Comparison of ENCODE assay signal across 8 cellular contexts in genomic region chr11:66316849-66317251, GRCh38. TPM values are rescaled to one million over a fixed set of nuclear protein-coding genes. Genes with fewer than 3 reads are reported as not detected.
DNase-seq lines count a peak whose midpoint lies in the region; ATAC-seq and TF ChIP-seq lines count a peak whose summit lies in the region.

A gene with protein sequence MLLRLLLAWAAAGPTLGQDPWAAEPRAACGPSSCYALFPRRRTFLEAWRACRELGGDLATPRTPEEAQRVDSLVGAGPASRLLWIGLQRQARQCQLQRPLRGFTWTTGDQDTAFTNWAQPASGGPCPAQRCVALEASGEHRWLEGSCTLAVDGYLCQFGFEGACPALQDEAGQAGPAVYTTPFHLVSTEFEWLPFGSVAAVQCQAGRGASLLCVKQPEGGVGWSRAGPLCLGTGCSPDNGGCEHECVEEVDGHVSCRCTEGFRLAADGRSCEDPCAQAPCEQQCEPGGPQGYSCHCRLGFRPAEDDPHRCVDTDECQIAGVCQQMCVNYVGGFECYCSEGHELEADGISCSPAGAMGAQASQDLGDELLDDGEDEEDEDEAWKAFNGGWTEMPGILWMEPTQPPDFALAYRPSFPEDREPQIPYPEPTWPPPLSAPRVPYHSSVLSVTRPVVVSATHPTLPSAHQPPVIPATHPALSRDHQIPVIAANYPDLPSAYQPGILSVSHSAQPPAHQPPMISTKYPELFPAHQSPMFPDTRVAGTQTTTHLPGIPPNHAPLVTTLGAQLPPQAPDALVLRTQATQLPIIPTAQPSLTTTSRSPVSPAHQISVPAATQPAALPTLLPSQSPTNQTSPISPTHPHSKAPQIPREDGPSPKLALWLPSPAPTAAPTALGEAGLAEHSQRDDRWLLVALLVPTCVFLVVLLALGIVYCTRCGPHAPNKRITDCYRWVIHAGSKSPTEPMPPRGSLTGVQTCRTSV (minus strand): TSS chr11:66317044. CDS start chr11:66317027, 17 bp downstream.

- H3K4me2 ChIP-seq in BLaER1, result peak within 1 kb of the TSS; percentile 98
- no peak within 1 kb of the TSS for H3K4me2 ChIP-seq in PC-9

- POLR2A ChIA-PET in PC-9 (lab: Charles Lee; ENCODE audit: unreplicated experiment), result no interaction called here

- intact Hi-C loops in PC-9 (cut with micrococcal nuclease; ENCODE audit: unreplicated experiment), result no loop called here

- TF ChIP-seq CTCF in RWPE2 (IDR thresholded peaks at IDR 0.05; ENCODE audit: poor library complexity, severe bottlenecking) (no peak), omental fat pad (IDR thresholded peaks at IDR 0.05) (no peak), PC-9 (conservative IDR thresholded peaks at IDR 0.05) (no peak)

- ATAC-seq in RWPE2 (ENCODE audit: low read depth) (no peak), omental fat pad (ENCODE audit: low FRiP score) (no peak), GM21619 (IDR thresholded peaks at IDR 0.05; ENCODE audit: unreplicated experiment) (no peak)

- DNase-seq in RWPE2 (ENCODE audit: low spot score), result no peak
- peak; percentile 74 for DNase-seq in fibroblast of peridontal ligament (ENCODE audit: extremely low read depth)
- no peak for DNase-seq in omental fat pad (ENCODE audit: low spot score)
- no peak for DNase-seq in PC-9
- DNase-seq in NCI-H2081 (lab: John Stamatoyannopoulos, UW), result no peak
- DNase-seq in NCI-H2196 (lab: John Stamatoyannopoulos, UW; ENCODE audit: unreplicated experiment), result no peak

- no peaks in the 10 kb centered on the region for H3K79me2 ChIP-seq in PC-9 (ENCODE audit: low read depth)

- H3K9me3 ChIP-seq in BLaER1 (peaks cover 11% of the 10 kb centered on the region; the same call in 1 of the 2 replicates), RWPE2 (ENCODE audit: severe bottlenecking) (peaks cover 3% of the 10 kb centered on the region), PC-9 (ENCODE audit: insufficient read depth, low read depth) (peaks cover 13% of the 10 kb centered on the region; the same call in 1 of the 2 replicates)

- no peaks in the 10 kb centered on the region for H3K9me2 ChIP-seq in PC-9 (ENCODE audit: insufficient read depth)

- H3K4me3 ChIP-seq in BLaER1, result peak within 1 kb of the TSS; percentile 73
- no peak within 1 kb of the TSS for H3K4me3 ChIP-seq in RWPE2 (ENCODE audit: severe bottlenecking)
- H3K4me3 ChIP-seq in PC-9, result no peak within 1 kb of the TSS

- H3K27ac ChIP-seq in BLaER1, result peak within 1 kb of the TSS; percentile 91
- H3K27ac ChIP-seq in RWPE2 (ENCODE audit: poor library complexity, severe bottlenecking), result peak within 1 kb of the TSS; percentile 2
- H3K27ac ChIP-seq in PC-9, result no peak within 1 kb of the TSS

- no peaks in the 10 kb centered on the region for H3K27me3 ChIP-seq in BLaER1
- no peaks in the 10 kb centered on the region for H3K27me3 ChIP-seq in RWPE2 (ENCODE audit: insufficient read depth, poor library complexity, severe bottlenecking)
- peaks cover 8% of the 10 kb centered on the region; the same call in 1 of the 2 replicates for H3K27me3 ChIP-seq in PC-9 (ENCODE audit: insufficient read depth, low read depth)

- CTCF ChIA-PET in PC-9 (lab: Charles Lee), result no interaction called here

- H3K36me3 ChIP-seq in BLaER1 (no peaks in the 10 kb centered on the region), RWPE2 (ENCODE audit: low read depth) (no peaks in the 10 kb centered on the region), PC-9 (ENCODE audit: low read depth) (no peaks in the 10 kb centered on the region)

- H3K9ac ChIP-seq in BLaER1, result peak within 1 kb of the TSS; percentile 84

- no TSS peak for BruUV-seq in PC-9 (replicated peaks; lab: Mats Ljungman, UMichigan)

- H3K4me1 ChIP-seq in BLaER1 (peaks cover 56% of the 10 kb centered on the region), RWPE2 (ENCODE audit: insufficient read depth, poor library complexity, severe bottlenecking) (peaks cover 6% of the 10 kb centered on the region), PC-9 (replicated peaks; ENCODE audit: insufficient read depth) (peaks cover 16% of the 10 kb centered on the region)

- H4K20me1 ChIP-seq in BLaER1 (peaks cover 24% of the 10 kb centered on the region), PC-9 (ENCODE audit: insufficient read depth) (no peaks in the 10 kb centered on the region)

- H2AFZ ChIP-seq in PC-9, result no peak within 1 kb of the TSS

- peaks cover 9% of the 10 kb centered on the region; the same call in 1 of the 2 replicates for H3F3A ChIP-seq in PC-9 (ENCODE audit: insufficient read depth, low read depth)

RNA-seq across cellular contexts. Expression of the gene that starts here (rescaled TPM):
- total RNA-seq in omental fat pad (100 to 1,000 TPM in 1 of 4 donors, 10 to 100 TPM in 3; 43.2 to 107 (median 70.7) TPM), PC-9 (2021) (not detected in 2 replicates)

Comparison
In these comparisons a context has a peak if more than half of its experiments do, and no peak if none do; other contexts are left out.
1. RNA of the gene that starts here (total RNA-seq): 43.2 to 107 TPM in omental fat pad; not detected in PC-9; every median in the first group is over 10 times any median in the second.